ENCODE assay signal across 8 cellular contexts in the genomic region with DNA sequence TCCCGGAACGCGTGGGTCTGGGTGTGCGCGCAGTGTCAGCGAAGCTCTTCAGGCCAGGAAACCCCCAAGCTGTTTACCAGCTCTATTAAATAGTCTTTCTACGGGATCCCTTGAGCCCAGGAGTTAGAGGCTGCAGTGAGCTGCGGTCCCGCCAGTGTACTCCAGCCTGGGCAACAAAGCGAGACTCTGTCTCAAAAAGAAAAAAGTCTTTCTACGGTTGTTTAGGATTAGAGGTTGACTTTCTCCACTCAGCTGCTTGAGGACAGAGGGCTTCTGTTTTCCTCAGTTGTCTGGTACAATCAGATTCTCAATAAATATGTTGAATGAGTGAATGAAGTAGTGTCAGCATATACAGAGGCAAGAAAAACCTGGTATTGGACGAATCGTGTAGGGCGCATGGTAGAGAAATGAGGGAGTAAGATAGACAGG. TPM values are rescaled to one million over a fixed set of nuclear protein-coding genes. Genes with fewer than 3 reads are reported as not detected.
DNase-seq lines count a peak whose midpoint lies in the region; ATAC-seq, FAIRE-seq and TF ChIP-seq lines count a peak whose summit lies in the region.

No MANE protein-coding gene starts in this region.

- TF ChIP-seq POLR2A in GM12878 (IDR thresholded peaks at IDR 0.05; ENCODE audit: low read depth, low read length) (no peak), upper lobe of left lung (IDR thresholded peaks at IDR 0.05) (no peak)

- SMC1A ChIA-PET in GM12878 (lab: Charles Lee; ENCODE audit: uncharacterized antibody, unreplicated experiment): interaction anchor here (1.1 kb wide), 1 partner anchor 72 kb away, joined by 3 read pairs; a partner anchor contains a TSS

- peak; percentile 27 for DNase-seq in activated gamma-delta T cell treated with anti-CD3 and anti-CD28 coated beads, Interleukin-2, amount 50 U/mL, for 16 hours (ENCODE audit: low read depth)
- no peak for DNase-seq in activated gamma-delta T cell treated with Interleukin-2 at 50 U/mL for 16 hours
- no peak for DNase-seq in GM12878 (ENCODE audit: low read depth, low spot score)
- DNase-seq in lower lobe of right lung: no peak
- DNase-seq in upper lobe of left lung: no peak
- no peak for DNase-seq in H4 (ENCODE audit: low spot score)
- no peak for DNase-seq in stimulated activated CD4-positive, alpha-beta T cell treated with anti-CD3 and anti-CD28 coated beads, Interleukin-2, amount 100 ng/mL, for 48 hours

- H3K9me3 ChIP-seq in GM12878 (replicated peaks; ENCODE audit: control insufficient read depth, insufficient read depth, low read length) (no peaks in the 10 kb centered on the region), lower lobe of right lung (no peaks in the 10 kb centered on the region), upper lobe of left lung (no peaks in the 10 kb centered on the region)

- FAIRE-seq in GM12878 (lab: Jason Lieb, UNC): no peak

- in situ Hi-C loops in GM12878 (cut with MboI): no loop called here

- intact Hi-C loops in GM12878 (cut with micrococcal nuclease; ENCODE audit: unreplicated experiment) (no loop called here), lower lobe of right lung (cut with DNase I) (no loop called here)

- peaks cover 9% of the 10 kb centered on the region for H3K4me1 ChIP-seq in GM12878 (ENCODE audit: control insufficient read depth, insufficient read depth, low read length)
- peaks cover 23% of the 10 kb centered on the region for H3K4me1 ChIP-seq in lower lobe of right lung
- peaks cover 20 to 37% (median 24%) of the 10 kb centered on the region in 4 donors for H3K4me1 ChIP-seq in upper lobe of left lung

- TSS peak; percentile 73 for BruUV-seq in GM12878 (replicated peaks; lab: Mats Ljungman, UMichigan)

- H3K4me3 ChIP-seq in GM12878 (peak overlapping the region; percentile 95), lower lobe of right lung (peak overlapping the region; percentile 97), upper lobe of left lung (peak overlapping the region; percentile 57 to 95 (median 85))

- H3K27ac ChIP-seq in GM12878 (ENCODE audit: control insufficient read depth, insufficient read depth): peak overlapping the region; percentile 56
- peak overlapping the region; percentile 90 for H3K27ac ChIP-seq in lower lobe of right lung
- peak overlapping the region; percentile 89 to 95 (median 92) for H3K27ac ChIP-seq in upper lobe of left lung

- peaks cover 32% of the 10 kb centered on the region for H3K79me2 ChIP-seq in GM12878 (ENCODE audit: control insufficient read depth, insufficient read depth, low read length)

- no peaks in the 10 kb centered on the region; the same call in 1 of the 2 replicates for H4K20me1 ChIP-seq in GM12878 (ENCODE audit: control insufficient read depth, insufficient read depth)

- H2AFZ ChIP-seq in GM12878 (ENCODE audit: control insufficient read depth, low read depth, low read length): no peak overlapping the region

- CTCF ChIA-PET in GM12878 (lab: Yijun Ruan, JAX): interaction anchor here (1.2 to 4.4 kb wide), 3 partner anchors 28 to 77 kb away, joined by 3 to 30 read pairs (median 23); a partner anchor contains a TSS

- TF ChIP-seq RAD21 in GM12878 (IDR thresholded peaks at IDR 0.05; ENCODE audit: insufficient read depth, low read depth, low read length): no peak

- WGBS in GM12878 (ENCODE audit: insufficient coverage, insufficient replicate concordance, low lambda C conversion rate, missing lambda C conversion rate): under 1% methylated on average over 11 of the region's 14 CpGs
- 5 to 6% methylated on average over 8 to 13 of the region's 14 CpGs for WGBS in upper lobe of left lung, 2 donors

- ATAC-seq in GM12878 (no peak; the same call in 2 of the 3 replicates), lower lobe of right lung (peak in 1 of 2 donors; percentile 20), upper lobe of left lung (ENCODE audit: low FRiP score in 2 of 2) (no peak), GM18868 (IDR thresholded peaks at IDR 0.05; ENCODE audit: unreplicated experiment) (no peak)

- RAD21 ChIA-PET in GM12878 (lab: Charles Lee; ENCODE audit: unreplicated experiment): interaction anchor here (1.1 to 1.2 kb wide), 3 partner anchors 71 to 103 kb away, joined by 5 to 7 read pairs (median 6); a partner anchor contains a TSS

- no peak for TF ChIP-seq CTCF in GM12878 (IDR thresholded peaks at IDR 0.05 in 2 of 3, conservative IDR thresholded peaks at IDR 0.05 in 1 of 3; ENCODE audit: control insufficient read depth in 2 of 3, extremely low read depth in 1 of 3, insufficient read depth in 1 of 3, low read depth in 3 of 3, low read length in 3 of 3)
- TF ChIP-seq CTCF in lower lobe of right lung (IDR thresholded peaks at IDR 0.05): no peak
- TF ChIP-seq CTCF in upper lobe of left lung (IDR thresholded peaks at IDR 0.05): no peak

- POLR2A ChIA-PET in GM12878 (lab: Charles Lee): interaction anchor here (0.7 to 1.5 kb wide), 2 partner anchors 63 to 74 kb away, joined by 3 to 7 read pairs; a partner anchor contains a TSS

- peak overlapping the region; percentile 88 for H3K4me2 ChIP-seq in GM12878 (ENCODE audit: control insufficient read depth, insufficient read depth)

- peak overlapping the region; percentile 98 for H3K9ac ChIP-seq in GM12878 (ENCODE audit: control insufficient read depth, insufficient read depth, low read length)

- H3K36me3 ChIP-seq in GM12878 (ENCODE audit: control insufficient read depth in 2 of 2, insufficient read depth in 2 of 2, low read length in 1 of 2): peaks cover 22 to 23% of the 10 kb centered on the region in 2 experiments; a peak in 3 of 4 replicates
- H3K36me3 ChIP-seq in lower lobe of right lung: peaks cover 40% of the 10 kb centered on the region
- H3K36me3 ChIP-seq in upper lobe of left lung: peaks cover 27 to 36% (median 32%) of the 10 kb centered on the region in 4 donors

- TF ChIP-seq EP300 in GM12878 (IDR thresholded peaks at IDR 0.05; ENCODE audit: borderline replicate concordance in 1 of 2, control insufficient read depth in 1 of 2, low read depth in 2 of 2, low read length in 2 of 2): no peak
- no peak for TF ChIP-seq EP300 in upper lobe of left lung (IDR thresholded peaks at IDR 0.05)

- H3K27me3 ChIP-seq in GM12878 (replicated peaks in 1 of 2; ENCODE audit: control insufficient read depth in 2 of 2, insufficient read depth in 2 of 2, low read length in 1 of 2) (no peaks in the 10 kb centered on the region), lower lobe of right lung (ENCODE audit: low read depth) (no peaks in the 10 kb centered on the region), upper lobe of left lung (no peaks in the 10 kb centered on the region)

RNA-seq across cellular contexts. Expression of a gene that starts 0.6 kb away (rescaled TPM):
- 20.4 and 21.3 TPM in 2 replicates for total RNA-seq in GM12878 (2013; cell fraction: nucleolus; rRNA removed)
- total RNA-seq in GM12878 (2014; rRNA removed) (47.3 and 60.2 TPM in 2 replicates), GM12878 (2014; rRNA removed; fragmentation: Illumina TruSeq; extraction: Trizol) (22.3 and 29.8 TPM in 2 replicates), GM12878 (2021) (54.1 and 56.1 TPM in 2 replicates), lower lobe of right lung (51.0 TPM), upper lobe of left lung (100 to 1,000 TPM in 2 of 6 donors, 10 to 100 TPM in 4; 44.4 to 201 (median 71.4) TPM)
- polyA plus RNA-seq in GM12878 (2011; ENCODE audit: low read depth): 17.1 TPM
- polyA plus RNA-seq in GM12878 (2011; rRNA removed) (4.1 and 17.5 TPM in 2 replicates), GM12878 (2014; fragmentation: Illumina TruSeq; extraction: Trizol) (4.9 and 23.1 TPM in 2 replicates), GM12878 (2014; fragmentation: Nextera tagmentation; extraction: Ambion mirVana) (10 to 100 TPM in 1 of 2 experiments, 1 to 10 TPM in 1; 6.2 to 14.8 TPM), GM12878 (2014; rRNA removed) (45.0 and 73.4 TPM in 2 replicates), GM12878 (2016; fragmentation: Nextera tagmentation; extraction: Ambion mirVana) (10 to 100 TPM; 50.4 to 60.5 TPM)
- 17.4 and 19.6 TPM in 2 replicates for polyA plus RNA-seq in GM12878 (2011; cell fraction: cytosol; rRNA removed)
- 44.5 and 73.8 TPM in 2 replicates for polyA plus RNA-seq in GM12878 (2011; cell fraction: nucleus; rRNA removed)
- polyA plus RNA-seq in GM12878 (2012): 41.7 and 65.1 TPM in 2 replicates
- polyA minus RNA-seq in GM12878 (2011; rRNA and poly(A)+ RNA removed): 7.2 and 11.3 TPM in 2 replicates
- polyA minus RNA-seq in GM12878 (2011; cell fraction: cytosol; rRNA and poly(A)+ RNA removed): 8.7 and 19.4 TPM in 2 replicates
- polyA minus RNA-seq in GM12878 (2011; cell fraction: nucleus; rRNA and poly(A)+ RNA removed): 9.8 and 15.8 TPM in 2 replicates
- 43.3 and 43.4 TPM in 2 replicates for total RNA-seq in H4 (2014; rRNA removed; shearing (Covaris generic))

RNA-seq across cellular contexts. Expression of a gene that starts 16.9 kb away (rescaled TPM):
- not detected in 2 replicates for total RNA-seq in GM12878 (2013; cell fraction: nucleolus; rRNA removed)
- total RNA-seq in GM12878 (2014; rRNA removed): not detected in 2 replicates
- not detected in 2 replicates for total RNA-seq in GM12878 (2014; rRNA removed; fragmentation: Illumina TruSeq; extraction: Trizol)
- not detected in 2 replicates for total RNA-seq in GM12878 (2021)
- not detected for polyA plus RNA-seq in GM12878 (2011; ENCODE audit: low read depth)
- polyA plus RNA-seq in GM12878 (2011; rRNA removed): not detected in 2 replicates
- polyA plus RNA-seq in GM12878 (2011; cell fraction: cytosol; rRNA removed): not detected in 2 replicates
- not detected in 2 replicates for polyA plus RNA-seq in GM12878 (2011; cell fraction: nucleus; rRNA removed)
- polyA plus RNA-seq in GM12878 (2012): not detected in 2 replicates
- not detected in 2 replicates for polyA plus RNA-seq in GM12878 (2014; fragmentation: Illumina TruSeq; extraction: Trizol)
- not detected for polyA plus RNA-seq in GM12878 (2014; fragmentation: Nextera tagmentation; extraction: Ambion mirVana)
- polyA plus RNA-seq in GM12878 (2014; rRNA removed): not detected in 2 replicates
- polyA plus RNA-seq in GM12878 (2016; fragmentation: Nextera tagmentation; extraction: Ambion mirVana): not detected
- polyA minus RNA-seq in GM12878 (2011; rRNA and poly(A)+ RNA removed): not detected in 2 replicates
- not detected in 2 replicates for polyA minus RNA-seq in GM12878 (2011; cell fraction: cytosol; rRNA and poly(A)+ RNA removed)
- not detected in 2 replicates for polyA minus RNA-seq in GM12878 (2011; cell fraction: nucleus; rRNA and poly(A)+ RNA removed)
- not detected for total RNA-seq in lower lobe of right lung
- total RNA-seq in upper lobe of left lung: under 1 TPM in 2 of 6 donors, not detected in 4; 0.17 to 0.92 TPM
- not detected in 2 replicates for total RNA-seq in H4 (2014; rRNA removed; shearing (Covaris generic))

RNA-seq across cellular contexts. Expression of a gene that starts 39.8 kb away (rescaled TPM):
- total RNA-seq in GM12878 (2013; cell fraction: nucleolus; rRNA removed): 29.0 and 30.3 TPM in 2 replicates
- total RNA-seq in GM12878 (2014; rRNA removed): 36.7 and 39.3 TPM in 2 replicates
- 29.2 and 31.7 TPM in 2 replicates for total RNA-seq in GM12878 (2014; rRNA removed; fragmentation: Illumina TruSeq; extraction: Trizol)
- total RNA-seq in GM12878 (2021): 40.5 and 42.3 TPM in 2 replicates
- 22.6 TPM for polyA plus RNA-seq in GM12878 (2011; ENCODE audit: low read depth)
- 33.5 and 44.8 TPM in 2 replicates for polyA plus RNA-seq in GM12878 (2011; rRNA removed)
- polyA plus RNA-seq in GM12878 (2011; cell fraction: cytosol; rRNA removed): 54.1 and 57.2 TPM in 2 replicates
- 34.4 and 36.8 TPM in 2 replicates for polyA plus RNA-seq in GM12878 (2011; cell fraction: nucleus; rRNA removed)
- polyA plus RNA-seq in GM12878 (2012): 25.9 and 27.3 TPM in 2 replicates
- 40.1 and 45.5 TPM in 2 replicates for polyA plus RNA-seq in GM12878 (2014; fragmentation: Illumina TruSeq; extraction: Trizol)
- 10 to 100 TPM; 51.5 to 56.8 TPM for polyA plus RNA-seq in GM12878 (2014; fragmentation: Nextera tagmentation; extraction: Ambion mirVana)
- polyA plus RNA-seq in GM12878 (2014; rRNA removed): 31.4 and 31.6 TPM in 2 replicates
- polyA plus RNA-seq in GM12878 (2016; fragmentation: Nextera tagmentation; extraction: Ambion mirVana): 10 to 100 TPM; 33.0 to 35.5 TPM
- 54.8 and 60.3 TPM in 2 replicates for polyA minus RNA-seq in GM12878 (2011; rRNA and poly(A)+ RNA removed)
- 20.0 and 20.2 TPM in 2 replicates for polyA minus RNA-seq in GM12878 (2011; cell fraction: cytosol; rRNA and poly(A)+ RNA removed)
- polyA minus RNA-seq in GM12878 (2011; cell fraction: nucleus; rRNA and poly(A)+ RNA removed): 17.4 and 25.6 TPM in 2 replicates
- total RNA-seq in lower lobe of right lung: 29.0 TPM
- 10 to 100 TPM; 22.8 to 37.4 (median 30.1) TPM for total RNA-seq in upper lobe of left lung
- total RNA-seq in H4 (2014; rRNA removed; shearing (Covaris generic)): 20.7 and 32.4 TPM in 2 replicates

RNA-seq across cellular contexts. Expression of a gene that starts 40.2 kb away (rescaled TPM):
- 6.4 and 7.2 TPM in 2 replicates for total RNA-seq in GM12878 (2013; cell fraction: nucleolus; rRNA removed)
- total RNA-seq in GM12878 (2014; rRNA removed) (95.5 and 105 TPM in 2 replicates), GM12878 (2014; rRNA removed; fragmentation: Illumina TruSeq; extraction: Trizol) (98.4 and 99.0 TPM in 2 replicates), GM12878 (2021) (235 and 248 TPM in 2 replicates), lower lobe of right lung (156 TPM), upper lobe of left lung (100 to 1,000 TPM in 2 of 6 donors, 10 to 100 TPM in 4; 32.5 to 201 (median 53.8) TPM)
- 281 TPM for polyA plus RNA-seq in GM12878 (2011; ENCODE audit: low read depth)
- polyA plus RNA-seq in GM12878 (2011; rRNA removed) (101 and 191 TPM in 2 replicates), GM12878 (2014; fragmentation: Illumina TruSeq; extraction: Trizol) (305 and 358 TPM in 2 replicates), GM12878 (2014; fragmentation: Nextera tagmentation; extraction: Ambion mirVana) (100 to 1,000 TPM; 501 to 574 TPM), GM12878 (2014; rRNA removed) (182 and 194 TPM in 2 replicates), GM12878 (2016; fragmentation: Nextera tagmentation; extraction: Ambion mirVana) (100 to 1,000 TPM; 391 to 421 TPM)
- 197 and 281 TPM in 2 replicates for polyA plus RNA-seq in GM12878 (2011; cell fraction: cytosol; rRNA removed)
- polyA plus RNA-seq in GM12878 (2011; cell fraction: nucleus; rRNA removed): 110 and 117 TPM in 2 replicates
- 126 and 161 TPM in 2 replicates for polyA plus RNA-seq in GM12878 (2012)
- 51.6 and 84.8 TPM in 2 replicates for polyA minus RNA-seq in GM12878 (2011; rRNA and poly(A)+ RNA removed)
- 27.8 and 45.1 TPM in 2 replicates for polyA minus RNA-seq in GM12878 (2011; cell fraction: cytosol; rRNA and poly(A)+ RNA removed)
- 22.6 and 34.1 TPM in 2 replicates for polyA minus RNA-seq in GM12878 (2011; cell fraction: nucleus; rRNA and poly(A)+ RNA removed)
- total RNA-seq in H4 (2014; rRNA removed; shearing (Covaris generic)): 31.5 and 85.2 TPM in 2 replicates

RNA-seq across cellular contexts. Expression of a gene that starts 42.9 kb away (rescaled TPM):
- total RNA-seq in GM12878 (2013; cell fraction: nucleolus; rRNA removed): 9.5 and 14.0 TPM in 2 replicates
- total RNA-seq in GM12878 (2014; rRNA removed): 110 and 126 TPM in 2 replicates
- total RNA-seq in GM12878 (2014; rRNA removed; fragmentation: Illumina TruSeq; extraction: Trizol): 116 and 118 TPM in 2 replicates
- 122 and 124 TPM in 2 replicates for total RNA-seq in GM12878 (2021)
- 47.0 TPM for polyA plus RNA-seq in GM12878 (2011; ENCODE audit: low read depth)
- 64.9 and 74.2 TPM in 2 replicates for polyA plus RNA-seq in GM12878 (2011; rRNA removed)
- 72.8 and 109 TPM in 2 replicates for polyA plus RNA-seq in GM12878 (2011; cell fraction: cytosol; rRNA removed)
- 72.3 and 85.4 TPM in 2 replicates for polyA plus RNA-seq in GM12878 (2011; cell fraction: nucleus; rRNA removed)
- polyA plus RNA-seq in GM12878 (2012): 96.6 and 132 TPM in 2 replicates
- 18.2 and 98.6 TPM in 2 replicates for polyA plus RNA-seq in GM12878 (2014; fragmentation: Illumina TruSeq; extraction: Trizol)
- polyA plus RNA-seq in GM12878 (2014; fragmentation: Nextera tagmentation; extraction: Ambion mirVana): 10 to 100 TPM in 1 of 2 experiments, 1 to 10 TPM in 1; 9.4 to 35.8 TPM
- polyA plus RNA-seq in GM12878 (2014; rRNA removed): 154 and 162 TPM in 2 replicates
- 100 to 1,000 TPM; 162 to 163 TPM for polyA plus RNA-seq in GM12878 (2016; fragmentation: Nextera tagmentation; extraction: Ambion mirVana)
- polyA minus RNA-seq in GM12878 (2011; rRNA and poly(A)+ RNA removed): 7.9 and 18.1 TPM in 2 replicates
- polyA minus RNA-seq in GM12878 (2011; cell fraction: cytosol; rRNA and poly(A)+ RNA removed): 18.2 and 19.9 TPM in 2 replicates
- 6.8 and 9.0 TPM in 2 replicates for polyA minus RNA-seq in GM12878 (2011; cell fraction: nucleus; rRNA and poly(A)+ RNA removed)
- 63.3 TPM for total RNA-seq in lower lobe of right lung
- 100 to 1,000 TPM in 1 of 6 donors, 10 to 100 TPM in 5; 60.3 to 111 (median 80.0) TPM for total RNA-seq in upper lobe of left lung
- total RNA-seq in H4 (2014; rRNA removed; shearing (Covaris generic)): 181 and 235 TPM in 2 replicates
